8 cellular contexts compared by ENCODE assay signal in genomic region chr16:66515543-66516171, GRCh38. TPM values are rescaled to one million over a fixed set of nuclear protein-coding genes. Genes with fewer than 3 reads are reported as not detected.
DNase-seq lines count a peak whose midpoint lies in the region; ATAC-seq, FAIRE-seq and TF ChIP-seq lines count a peak whose summit lies in the region.

No MANE protein-coding gene starts in this region.

- H3K9me3 ChIP-seq in mucosa of rectum (ENCODE audit: control insufficient read depth in 2 of 2, low read length in 2 of 2) = no peaks in the 10 kb centered on the region

- H3K9ac ChIP-seq in mucosa of rectum (ENCODE audit: low read depth in 1 of 2, low read length in 2 of 2) = peak overlapping the region in 1 of 2 donors; percentile 76

- ATAC-seq in GM18519 (IDR thresholded peaks at IDR 0.05; ENCODE audit: low FRiP score, unreplicated experiment) = no peak
- ATAC-seq in GM19455 (IDR thresholded peaks at IDR 0.05; ENCODE audit: unreplicated experiment) = no peak
- no peak for ATAC-seq in GM19395 (IDR thresholded peaks at IDR 0.05; ENCODE audit: unreplicated experiment)

- no peak for FAIRE-seq in bronchial epithelial cell (lab: Jason Lieb, UNC)

- DNase-seq in GM04503 (ENCODE audit: low read depth) = peak; percentile 81
- peak; percentile 89 for DNase-seq in NCI-H226
- DNase-seq in bronchial epithelial cell (ENCODE audit: low read depth) = no peak
- no peak for DNase-seq in activated CD4-positive, CD25-positive, alpha-beta regulatory T cell treated with anti-CD3 and anti-CD28 coated beads, Interleukin-2, amount 50 U/mL, for 72 hours

- TF ChIP-seq CTCF in bronchial epithelial cell (IDR thresholded peaks at IDR 0.05; ENCODE audit: insufficient read depth, low read length, severe bottlenecking) = peak; percentile 34

- no peak overlapping the region for H3K4me3 ChIP-seq in bronchial epithelial cell (ENCODE audit: low read depth, low read length)
- no peak overlapping the region for H3K4me3 ChIP-seq in mucosa of rectum (ENCODE audit: low read length in 2 of 2)

- H3K4me1 ChIP-seq in mucosa of rectum (ENCODE audit: control insufficient read depth in 2 of 2, insufficient read depth in 2 of 2, low read length in 2 of 2) = peaks cover 41 to 47% of the 10 kb centered on the region in 2 donors

- H3K27me3 ChIP-seq in bronchial epithelial cell (ENCODE audit: control insufficient read depth, insufficient read depth, low read length) = no peaks in the 10 kb centered on the region
- no peaks in the 10 kb centered on the region for H3K27me3 ChIP-seq in mucosa of rectum (ENCODE audit: control insufficient read depth in 2 of 2, insufficient read depth in 2 of 2, low read length in 2 of 2)

- H3K27ac ChIP-seq in mucosa of rectum (ENCODE audit: low read depth in 2 of 2, low read length in 2 of 2) = peak overlapping the region; percentile 96 to 100

- H3K36me3 ChIP-seq in bronchial epithelial cell (ENCODE audit: control insufficient read depth, insufficient read depth, low read length) (no peaks in the 10 kb centered on the region), mucosa of rectum (ENCODE audit: control insufficient read depth in 2 of 2, insufficient read depth in 2 of 2, low read length in 2 of 2) (peaks cover 7 to 13% of the 10 kb centered on the region in 2 donors)

RNA-seq across cellular contexts. Expression of gene TK2, which starts 34.3 kb away (rescaled TPM):
- total RNA-seq in bronchial epithelial cell = 8.7 and 12.8 TPM in 2 replicates

RNA-seq across cellular contexts. Expression of gene CKLF, which starts 36.7 kb away (rescaled TPM):
- total RNA-seq in bronchial epithelial cell = 17.7 and 22.6 TPM in 2 replicates

RNA-seq across cellular contexts. Expression of gene CMTM1, which starts 50.6 kb away (rescaled TPM):
- 0.26 and 0.38 TPM in 2 replicates for total RNA-seq in bronchial epithelial cell

Comparison
In these comparisons a context has a peak if more than half of its experiments do, and no peak if none do; other contexts are left out.
1. DNase-seq: peak in GM04503 (single experiment) and NCI-H226 (single experiment); none in bronchial epithelial cell (single experiment) and activated CD4-positive, CD25-positive, alpha-beta regulatory T cell treated with anti-CD3 and anti-CD28 coated beads, Interleukin-2, amount 50 U/mL, for 72 hours (single experiment).